ENCODE assay signal across 9 cellular contexts in the genomic region with DNA sequence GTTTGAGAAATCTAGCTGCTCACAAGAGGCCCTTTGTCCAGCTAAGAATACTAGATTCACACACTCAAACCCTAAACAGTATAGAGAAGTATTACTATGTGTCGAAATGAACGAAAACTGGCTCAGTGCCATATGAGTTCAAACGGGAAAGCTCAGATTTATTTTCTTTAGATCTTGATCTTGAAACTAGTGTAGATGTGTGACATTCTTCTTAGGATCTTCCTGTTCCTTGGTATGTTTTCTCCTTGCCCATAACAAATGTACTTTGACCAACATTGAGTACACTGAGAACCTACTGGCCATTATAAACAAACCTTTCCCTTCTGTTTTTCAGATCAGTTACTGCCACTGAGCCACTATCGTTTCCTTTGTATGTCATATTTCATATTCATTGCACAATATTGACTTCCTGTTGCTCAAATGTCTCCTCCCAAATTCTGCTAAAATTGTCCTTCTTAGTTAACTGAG. TPM values are rescaled to one million over a fixed set of nuclear protein-coding genes. Genes with fewer than 3 reads are reported as not detected.
DNase-seq lines count a peak whose midpoint lies in the region; ATAC-seq and TF ChIP-seq lines count a peak whose summit lies in the region.
"Had no signal": no experiment of that assay in that cellular context is flagged by ENCODE, and none has a peak within 500 bp of the region (broad histone marks: within the 10 kb centered on the region; RNA-seq: fewer than 3 reads in every experiment).

No MANE protein-coding gene starts in this region.

- no peak for TF ChIP-seq CTCF in NB4 (IDR thresholded peaks at IDR 0.05; ENCODE audit: low read depth, low read length)
- TF ChIP-seq CTCF in smooth muscle cell (IDR thresholded peaks at IDR 0.05; ENCODE audit: borderline replicate concordance, insufficient read depth, poor library complexity, severe bottlenecking): no peak

- H3K9ac ChIP-seq in GM23248 (no peak overlapping the region), smooth muscle cell (ENCODE audit: low read depth) (no peak overlapping the region)

- H3K9me3 ChIP-seq in GM23248 (ENCODE audit: low read depth) (no peaks in the 10 kb centered on the region), smooth muscle cell (replicated peaks; ENCODE audit: low read depth) (no peaks in the 10 kb centered on the region)

- H3K27me3 ChIP-seq in GM23248 (replicated peaks; ENCODE audit: insufficient read depth) (no peaks in the 10 kb centered on the region), smooth muscle cell (ENCODE audit: low read depth) (no peaks in the 10 kb centered on the region)

- peak in 1 of 2 donors; percentile 49 for ATAC-seq in naive thymus-derived CD8-positive, alpha-beta T cell

- in situ Hi-C loops in GM23248 (cut with MboI): no loop called here

- peak overlapping the region in 8 of 10 donors; percentile 8 to 65 (median 48) for H3K4me3 Mint-ChIP-seq in naive thymus-derived CD8-positive, alpha-beta T cell

- H3K79me2 ChIP-seq in GM23248 (ENCODE audit: insufficient read depth): no peaks in the 10 kb centered on the region
- no peaks in the 10 kb centered on the region for H3K79me2 ChIP-seq in smooth muscle cell (ENCODE audit: low read depth)

- H2AFZ ChIP-seq in GM23248 (no peak overlapping the region), smooth muscle cell (ENCODE audit: low read depth) (no peak overlapping the region)

- H3K4me2 ChIP-seq in GM23248 (ENCODE audit: unreplicated experiment) (no peak overlapping the region), smooth muscle cell (no peak overlapping the region)

- H3K36me3 ChIP-seq in GM23248 (ENCODE audit: low read depth) (no peaks in the 10 kb centered on the region), smooth muscle cell (ENCODE audit: low read depth) (no peaks in the 10 kb centered on the region)

- H3K27ac Mint-ChIP-seq in naive thymus-derived CD8-positive, alpha-beta T cell: peak overlapping the region in 5 of 10 donors; percentile 9 to 65 (median 21)

- POLR2A ChIA-PET in naive thymus-derived CD8-positive, alpha-beta T cell (lab: Charles Lee): no interaction called here

- no peaks in the 10 kb centered on the region for H3K36me3 Mint-ChIP-seq in naive thymus-derived CD8-positive, alpha-beta T cell

- H3K9me2 ChIP-seq in GM23248 (ENCODE audit: insufficient read depth): no peaks in the 10 kb centered on the region

- H3K27me3 Mint-ChIP-seq in naive thymus-derived CD8-positive, alpha-beta T cell: peaks cover 0 to 3% (median 0%) of the 10 kb centered on the region in 5 donors

- H4K20me1 ChIP-seq in GM23248 (ENCODE audit: insufficient read depth): no peaks in the 10 kb centered on the region
- H4K20me1 ChIP-seq in smooth muscle cell (ENCODE audit: low read depth): no peaks in the 10 kb centered on the region

- H3F3A ChIP-seq in GM23248 (ENCODE audit: insufficient read depth): no peaks in the 10 kb centered on the region
- H3F3A ChIP-seq in smooth muscle cell (ENCODE audit: low read depth): no peaks in the 10 kb centered on the region

- no peak for TF ChIP-seq POLR2A in NB4 (IDR thresholded peaks at IDR 0.05; ENCODE audit: extremely low read depth, insufficient read length)

- H3K4me1 Mint-ChIP-seq in naive thymus-derived CD8-positive, alpha-beta T cell: peaks cover 7 to 22% (median 13%) of the 10 kb centered on the region in 4 donors

- 12 to 14% methylated on average over 4 of the region's 4 CpGs for WGBS in GM23248 (ENCODE audit: low coverage in 1 of 2, low lambda C conversion rate in 2 of 2, missing lambda C conversion rate in 2 of 2), 2 experiments
- 75% methylated on average over 4 of the region's 4 CpGs for WGBS in smooth muscle cell (ENCODE audit: low lambda C conversion rate)

- H3K4me3 ChIP-seq in NB4 (ENCODE audit: low read depth, low read length) (no peak overlapping the region), GM23248 (no peak overlapping the region), smooth muscle cell (no peak overlapping the region)

- DNase-seq in CD1c-positive myeloid dendritic cell (ENCODE audit: extremely low spot score): peak; percentile 58
- peak; percentile 68 for DNase-seq in NB4 (ENCODE audit: low read depth)
- peak; percentile 3 for DNase-seq in dermis blood vessel endothelial cell
- DNase-seq in naive thymus-derived CD8-positive, alpha-beta T cell: peak in 3 of 10 donors; percentile 16 to 19 (median 19)
- DNase-seq in GM23248: no peak
- DNase-seq in smooth muscle cell (lab: John Stamatoyannopoulos, UW; ENCODE audit: unreplicated experiment): no peak
- no peak for DNase-seq in stimulated activated CD4-positive, alpha-beta T cell treated with anti-CD3 and anti-CD28 coated beads, Interleukin-4, amount 100 ng/mL, for 24 hours
- DNase-seq in activated CD4-positive, CD25-positive, alpha-beta regulatory T cell (lab: John Stamatoyannopoulos, UW): no peak

- H3K4me1 ChIP-seq in GM23248 (ENCODE audit: insufficient read depth) (no peaks in the 10 kb centered on the region), smooth muscle cell (ENCODE audit: low read depth) (no peaks in the 10 kb centered on the region)

- H3K27ac ChIP-seq in GM23248 (no peak overlapping the region), smooth muscle cell (ENCODE audit: low read depth) (no peak overlapping the region)

- no peaks in the 10 kb centered on the region for H3K9me3 Mint-ChIP-seq in naive thymus-derived CD8-positive, alpha-beta T cell

RNA-seq across cellular contexts. Expression of a gene that starts 21.3 kb away (rescaled TPM):
- total RNA-seq in dermis blood vessel endothelial cell (not detected in 2 replicates), smooth muscle cell (not detected in 2 replicates)
- not detected for total RNA-seq in naive thymus-derived CD8-positive, alpha-beta T cell
- not detected for polyA plus RNA-seq in naive thymus-derived CD8-positive, alpha-beta T cell
- total RNA-seq in GM23248 (2014; rRNA removed; shearing (Covaris generic)): not detected in 2 replicates
- polyA plus RNA-seq in GM23248 (2016; fragmentation: Nextera tagmentation; extraction: Ambion mirVana) (not detected in 2 replicates), smooth muscle cell (not detected in 2 replicates)
- total RNA-seq: epithelial cell of proximal tubule had no signal

Comparison
In these comparisons a context has a peak if more than half of its experiments do, and no peak if none do; other contexts are left out.
1. DNase-seq: peak in CD1c-positive myeloid dendritic cell (single experiment), NB4 (single experiment) and dermis blood vessel endothelial cell (single experiment); none in GM23248 (single experiment), smooth muscle cell (single experiment), stimulated activated CD4-positive, alpha-beta T cell treated with anti-CD3 and anti-CD28 coated beads, Interleukin-4, amount 100 ng/mL, for 24 hours (single experiment) and activated CD4-positive, CD25-positive, alpha-beta regulatory T cell (0 of 4).